In the genomic region with DNA sequence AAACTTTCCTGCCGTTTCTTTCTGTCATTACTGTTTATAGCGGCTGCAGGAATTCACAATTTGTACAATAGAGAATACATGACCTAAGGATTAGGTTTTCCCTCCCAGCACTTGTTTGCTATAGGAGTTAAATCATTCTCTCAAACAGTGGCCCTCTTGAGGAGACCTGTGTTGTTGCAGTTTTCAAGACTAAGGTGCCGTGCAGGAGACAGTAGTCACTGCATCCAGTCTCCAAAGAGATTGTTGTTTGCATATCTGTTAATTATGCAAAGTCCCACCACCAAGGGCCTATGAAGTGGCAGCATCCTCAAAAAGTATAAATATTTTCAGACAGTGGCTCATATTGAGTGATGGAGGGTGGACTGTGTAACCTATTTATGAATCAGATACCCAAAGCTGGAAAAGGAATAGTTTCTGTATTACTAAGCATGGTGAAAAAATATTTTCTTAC, we compare ENCODE assay signal across 1 cellular context.
A peak's percentile ranks its signal among the peaks of the same experiment; 100 is the strongest.
TF ChIP-seq lines count a peak whose summit lies in the region.

No MANE protein-coding gene starts in this region.

TF ChIP-seq in SK-N-SH, 30 proteins besides CTCF, POLR2A, EP300 and RAD21 (continued from another document):
- TF ChIP-seq, protein P1, sequence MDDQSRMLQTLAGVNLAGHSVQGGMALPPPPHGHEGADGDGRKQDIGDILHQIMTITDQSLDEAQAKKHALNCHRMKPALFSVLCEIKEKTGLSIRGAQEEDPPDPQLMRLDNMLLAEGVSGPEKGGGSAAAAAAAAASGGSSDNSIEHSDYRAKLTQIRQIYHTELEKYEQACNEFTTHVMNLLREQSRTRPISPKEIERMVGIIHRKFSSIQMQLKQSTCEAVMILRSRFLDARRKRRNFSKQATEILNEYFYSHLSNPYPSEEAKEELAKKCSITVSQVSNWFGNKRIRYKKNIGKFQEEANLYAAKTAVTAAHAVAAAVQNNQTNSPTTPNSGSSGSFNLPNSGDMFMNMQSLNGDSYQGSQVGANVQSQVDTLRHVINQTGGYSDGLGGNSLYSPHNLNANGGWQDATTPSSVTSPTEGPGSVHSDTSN (IDR thresholded peaks at IDR 0.05): peak; percentile 7; the same call in 1 of the 2 replicates
- no peak for TF ChIP-seq TEAD4 (IDR thresholded peaks at IDR 0.05; ENCODE audit: borderline replicate concordance, insufficient read depth)
- TF ChIP-seq SMC3 (IDR thresholded peaks at IDR 0.05; ENCODE audit: low read depth, low read length): peak; percentile 37
- no peak for TF ChIP-seq FOXJ3 (CRISPR knock-in tag; IDR thresholded peaks at IDR 0.05)
- peak; percentile 39; the same call in 1 of the 2 replicates for TF ChIP-seq SIN3A (IDR thresholded peaks at IDR 0.05; ENCODE audit: borderline replicate concordance, low read depth, low read length)
- TF ChIP-seq EZH2phosphoT487 (IDR thresholded peaks at IDR 0.05; ENCODE audit: borderline replicate concordance, low read depth): no peak
- TF ChIP-seq, protein P2, sequence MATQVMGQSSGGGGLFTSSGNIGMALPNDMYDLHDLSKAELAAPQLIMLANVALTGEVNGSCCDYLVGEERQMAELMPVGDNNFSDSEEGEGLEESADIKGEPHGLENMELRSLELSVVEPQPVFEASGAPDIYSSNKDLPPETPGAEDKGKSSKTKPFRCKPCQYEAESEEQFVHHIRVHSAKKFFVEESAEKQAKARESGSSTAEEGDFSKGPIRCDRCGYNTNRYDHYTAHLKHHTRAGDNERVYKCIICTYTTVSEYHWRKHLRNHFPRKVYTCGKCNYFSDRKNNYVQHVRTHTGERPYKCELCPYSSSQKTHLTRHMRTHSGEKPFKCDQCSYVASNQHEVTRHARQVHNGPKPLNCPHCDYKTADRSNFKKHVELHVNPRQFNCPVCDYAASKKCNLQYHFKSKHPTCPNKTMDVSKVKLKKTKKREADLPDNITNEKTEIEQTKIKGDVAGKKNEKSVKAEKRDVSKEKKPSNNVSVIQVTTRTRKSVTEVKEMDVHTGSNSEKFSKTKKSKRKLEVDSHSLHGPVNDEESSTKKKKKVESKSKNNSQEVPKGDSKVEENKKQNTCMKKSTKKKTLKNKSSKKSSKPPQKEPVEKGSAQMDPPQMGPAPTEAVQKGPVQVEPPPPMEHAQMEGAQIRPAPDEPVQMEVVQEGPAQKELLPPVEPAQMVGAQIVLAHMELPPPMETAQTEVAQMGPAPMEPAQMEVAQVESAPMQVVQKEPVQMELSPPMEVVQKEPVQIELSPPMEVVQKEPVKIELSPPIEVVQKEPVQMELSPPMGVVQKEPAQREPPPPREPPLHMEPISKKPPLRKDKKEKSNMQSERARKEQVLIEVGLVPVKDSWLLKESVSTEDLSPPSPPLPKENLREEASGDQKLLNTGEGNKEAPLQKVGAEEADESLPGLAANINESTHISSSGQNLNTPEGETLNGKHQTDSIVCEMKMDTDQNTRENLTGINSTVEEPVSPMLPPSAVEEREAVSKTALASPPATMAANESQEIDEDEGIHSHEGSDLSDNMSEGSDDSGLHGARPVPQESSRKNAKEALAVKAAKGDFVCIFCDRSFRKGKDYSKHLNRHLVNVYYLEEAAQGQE (IDR thresholded peaks at IDR 0.05; ENCODE audit: low read depth, low read length): no peak
- no peak for TF ChIP-seq RCOR1 (IDR thresholded peaks at IDR 0.05; ENCODE audit: low read length)
- TF ChIP-seq RXRA (IDR thresholded peaks at IDR 0.05; ENCODE audit: borderline replicate concordance, low read depth): no peak
- TF ChIP-seq POLR2AphosphoS5 (IDR thresholded peaks at IDR 0.05; ENCODE audit: low read depth, low read length): no peak
- no peak for TF ChIP-seq GATA2 (CRISPR knock-in tag; IDR thresholded peaks at IDR 0.05)
- 0 out of 2 replicates have a peak, but pooled peaks have one; percentile 29 for TF ChIP-seq FOSL2 (IDR thresholded peaks at IDR 0.05; ENCODE audit: borderline replicate concordance, low read depth)
- TF ChIP-seq CHD2 (IDR thresholded peaks at IDR 0.05; ENCODE audit: low read length, partially characterized antibody): no peak
- TF ChIP-seq, protein P3, sequence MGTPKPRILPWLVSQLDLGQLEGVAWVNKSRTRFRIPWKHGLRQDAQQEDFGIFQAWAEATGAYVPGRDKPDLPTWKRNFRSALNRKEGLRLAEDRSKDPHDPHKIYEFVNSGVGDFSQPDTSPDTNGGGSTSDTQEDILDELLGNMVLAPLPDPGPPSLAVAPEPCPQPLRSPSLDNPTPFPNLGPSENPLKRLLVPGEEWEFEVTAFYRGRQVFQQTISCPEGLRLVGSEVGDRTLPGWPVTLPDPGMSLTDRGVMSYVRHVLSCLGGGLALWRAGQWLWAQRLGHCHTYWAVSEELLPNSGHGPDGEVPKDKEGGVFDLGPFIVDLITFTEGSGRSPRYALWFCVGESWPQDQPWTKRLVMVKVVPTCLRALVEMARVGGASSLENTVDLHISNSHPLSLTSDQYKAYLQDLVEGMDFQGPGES (IDR thresholded peaks at IDR 0.05; ENCODE audit: low read depth, low read length): no peak
- no peak for TF ChIP-seq TAF1 (IDR thresholded peaks at IDR 0.05; ENCODE audit: borderline replicate concordance, low read depth, low read length)
- no peak; the same call in 1 of the 2 replicates for TF ChIP-seq YY1 (IDR thresholded peaks at IDR 0.05; ENCODE audit: low read depth)
